In the genomic region with DNA sequence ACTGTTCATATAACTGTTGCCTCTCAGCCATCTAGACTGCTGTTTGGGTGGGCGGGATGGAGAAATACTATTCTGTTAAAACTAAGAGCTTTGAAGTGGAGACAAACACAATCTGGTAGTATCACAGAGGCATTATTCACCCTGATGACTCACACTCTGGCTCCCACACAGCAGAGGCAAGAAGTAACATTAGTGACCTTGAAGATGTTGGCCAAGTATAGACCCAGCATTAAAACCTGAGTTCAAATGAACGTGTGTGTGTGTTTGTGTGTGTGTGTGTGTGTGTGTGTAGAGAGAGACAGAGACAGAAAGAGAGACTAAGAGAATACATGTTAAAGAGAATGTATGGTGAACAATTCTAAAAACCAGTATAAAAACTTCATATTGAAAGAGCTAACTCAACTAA, we compare ENCODE assay signal across 1 cellular context.
TF ChIP-seq lines count a peak whose summit lies in the region.

No MANE protein-coding gene starts in this region.

TF ChIP-seq in K562, 482 proteins besides CTCF, POLR2A, EP300 and RAD21 (continued from another document):
- TF ChIP-seq, protein P1, sequence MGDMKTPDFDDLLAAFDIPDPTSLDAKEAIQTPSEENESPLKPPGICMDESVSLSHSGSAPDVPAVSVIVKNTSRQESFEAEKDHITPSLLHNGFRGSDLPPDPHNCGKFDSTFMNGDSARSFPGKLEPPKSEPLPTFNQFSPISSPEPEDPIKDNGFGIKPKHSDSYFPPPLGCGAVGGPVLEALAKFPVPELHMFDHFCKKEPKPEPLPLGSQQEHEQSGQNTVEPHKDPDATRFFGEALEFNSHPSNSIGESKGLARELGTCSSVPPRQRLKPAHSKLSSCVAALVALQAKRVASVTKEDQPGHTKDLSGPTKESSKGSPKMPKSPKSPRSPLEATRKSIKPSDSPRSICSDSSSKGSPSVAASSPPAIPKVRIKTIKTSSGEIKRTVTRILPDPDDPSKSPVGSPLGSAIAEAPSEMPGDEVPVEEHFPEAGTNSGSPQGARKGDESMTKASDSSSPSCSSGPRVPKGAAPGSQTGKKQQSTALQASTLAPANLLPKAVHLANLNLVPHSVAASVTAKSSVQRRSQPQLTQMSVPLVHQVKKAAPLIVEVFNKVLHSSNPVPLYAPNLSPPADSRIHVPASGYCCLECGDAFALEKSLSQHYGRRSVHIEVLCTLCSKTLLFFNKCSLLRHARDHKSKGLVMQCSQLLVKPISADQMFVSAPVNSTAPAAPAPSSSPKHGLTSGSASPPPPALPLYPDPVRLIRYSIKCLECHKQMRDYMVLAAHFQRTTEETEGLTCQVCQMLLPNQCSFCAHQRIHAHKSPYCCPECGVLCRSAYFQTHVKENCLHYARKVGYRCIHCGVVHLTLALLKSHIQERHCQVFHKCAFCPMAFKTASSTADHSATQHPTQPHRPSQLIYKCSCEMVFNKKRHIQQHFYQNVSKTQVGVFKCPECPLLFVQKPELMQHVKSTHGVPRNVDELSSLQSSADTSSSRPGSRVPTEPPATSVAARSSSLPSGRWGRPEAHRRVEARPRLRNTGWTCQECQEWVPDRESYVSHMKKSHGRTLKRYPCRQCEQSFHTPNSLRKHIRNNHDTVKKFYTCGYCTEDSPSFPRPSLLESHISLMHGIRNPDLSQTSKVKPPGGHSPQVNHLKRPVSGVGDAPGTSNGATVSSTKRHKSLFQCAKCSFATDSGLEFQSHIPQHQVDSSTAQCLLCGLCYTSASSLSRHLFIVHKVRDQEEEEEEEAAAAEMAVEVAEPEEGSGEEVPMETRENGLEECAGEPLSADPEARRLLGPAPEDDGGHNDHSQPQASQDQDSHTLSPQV (IDR thresholded peaks at IDR 0.05) = peak; percentile 23; the same call in 1 of the 2 replicates
- TF ChIP-seq RCOR1 (IDR thresholded peaks at IDR 0.05; ENCODE audit: borderline replicate concordance in 1 of 2, low read depth in 2 of 2, low read length in 2 of 2) (peak in 1 of 2 experiments; percentile 91; a peak in 2 of 4 replicates), MEIS2 (IDR thresholded peaks at IDR 0.05; ENCODE audit: partially characterized antibody) (peak; percentile 69), CBFA2T2 (conservative IDR thresholded peaks at IDR 0.05) (peak; percentile 69), STAT5A (IDR thresholded peaks at IDR 0.05; ENCODE audit: borderline replicate concordance, low read length) (peak; percentile 66), NCOR1 (IDR thresholded peaks at IDR 0.05) (peak; percentile 59; the same call in 1 of the 2 replicates), EGR1 (conservative IDR thresholded peaks at IDR 0.05) (peak; percentile 90), RHOXF2B (CRISPR knock-in tag; conservative IDR thresholded peaks at IDR 0.05) (no peak), NCOA2 (IDR thresholded peaks at IDR 0.05; ENCODE audit: partially characterized antibody in 2 of 2) (peak in 1 of 2 experiments; percentile 50), ATF7 (IDR thresholded peaks at IDR 0.05) (peak; percentile 59; the same call in 1 of the 2 replicates), EHMT2 (IDR thresholded peaks at IDR 0.05) (peak; percentile 86), HDAC1 (IDR thresholded peaks at IDR 0.05) (peak in 1 of 2 experiments; percentile 67; a peak in 2 of 4 replicates), JUNB (CRISPR knock-in tag; conservative IDR thresholded peaks at IDR 0.05) (peak; percentile 80), SOX6 (IDR thresholded peaks at IDR 0.05) (peak; percentile 75), CREM (IDR thresholded peaks at IDR 0.05; ENCODE audit: low read depth) (peak; percentile 55), FOS (IDR thresholded peaks at IDR 0.05; ENCODE audit: extremely low read depth, insufficient read length) (peak; percentile 82), ATF1 (CRISPR knock-in tag; IDR thresholded peaks at IDR 0.05) (no peak), ATF1 (tag; IDR thresholded peaks at IDR 0.05) (no peak), TCF3 (CRISPR knock-in tag; IDR thresholded peaks at IDR 0.05) (peak; percentile 66), DACH1 (IDR thresholded peaks at IDR 0.05; ENCODE audit: partially characterized antibody) (no peak), HNRNPLL (IDR thresholded peaks at IDR 0.05; ENCODE audit: low read depth, low read length, poor library complexity, severe bottlenecking) (no peak), SMARCE1 (IDR thresholded peaks at IDR 0.05) (peak; percentile 94), ETV6 (IDR thresholded peaks at IDR 0.05; ENCODE audit: borderline replicate concordance in 1 of 2, low read depth in 2 of 2, low read length in 1 of 2) (peak in 1 of 2 experiments; percentile 74; a peak in 2 of 4 replicates), ETV6 (CRISPR knock-in tag; IDR thresholded peaks at IDR 0.05; ENCODE audit: borderline replicate concordance) (no peak), NBN (IDR thresholded peaks at IDR 0.05; ENCODE audit: low read depth) (peak; percentile 36; the same call in 1 of the 2 replicates), CEBPB (tag; IDR thresholded peaks at IDR 0.05) (peak; percentile 33; the same call in 1 of the 2 replicates), TEAD4 (IDR thresholded peaks at IDR 0.05; ENCODE audit: low read length) (peak; percentile 74), TEAD4 (CRISPR knock-in tag; IDR thresholded peaks at IDR 0.05; ENCODE audit: borderline replicate concordance) (no peak), FOXK2 (conservative IDR thresholded peaks at IDR 0.05 in 1 of 2, IDR thresholded peaks at IDR 0.05 in 1 of 2; ENCODE audit: low read depth in 2 of 2) (0 out of 4 replicates have a peak, but pooled peaks of 1 of the 2 experiments have one; percentile 33), KDM5B (IDR thresholded peaks at IDR 0.05; ENCODE audit: insufficient replicate concordance, low read depth, low read length) (no peak), MTA3 (IDR thresholded peaks at IDR 0.05; ENCODE audit: borderline replicate concordance) (peak; percentile 60; the same call in 1 of the 2 replicates), CCNT2 (IDR thresholded peaks at IDR 0.05; ENCODE audit: borderline replicate concordance, extremely low read depth, insufficient read length, low read depth, low read length) (peak; percentile 52), NR2C2 (CRISPR knock-in tag; IDR thresholded peaks at IDR 0.05) (no peak), NR2C2 (tag; IDR thresholded peaks at IDR 0.05) (peak; percentile 66), TRIM24 (IDR thresholded peaks at IDR 0.05) (peak; percentile 29 to 44; a peak in 2 of 4 replicates), LEF1 (IDR thresholded peaks at IDR 0.05) (peak; percentile 88), C11orf30 (IDR thresholded peaks at IDR 0.05; ENCODE audit: low read depth) (peak; percentile 38; the same call in 1 of the 2 replicates)
- TF ChIP-seq, protein P2, sequence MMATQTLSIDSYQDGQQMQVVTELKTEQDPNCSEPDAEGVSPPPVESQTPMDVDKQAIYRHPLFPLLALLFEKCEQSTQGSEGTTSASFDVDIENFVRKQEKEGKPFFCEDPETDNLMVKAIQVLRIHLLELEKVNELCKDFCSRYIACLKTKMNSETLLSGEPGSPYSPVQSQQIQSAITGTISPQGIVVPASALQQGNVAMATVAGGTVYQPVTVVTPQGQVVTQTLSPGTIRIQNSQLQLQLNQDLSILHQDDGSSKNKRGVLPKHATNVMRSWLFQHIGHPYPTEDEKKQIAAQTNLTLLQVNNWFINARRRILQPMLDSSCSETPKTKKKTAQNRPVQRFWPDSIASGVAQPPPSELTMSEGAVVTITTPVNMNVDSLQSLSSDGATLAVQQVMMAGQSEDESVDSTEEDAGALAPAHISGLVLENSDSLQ (IDR thresholded peaks at IDR 0.05) = 0 out of 2 replicates have a peak, but pooled peaks have one; percentile 18
- TF ChIP-seq, protein P3, sequence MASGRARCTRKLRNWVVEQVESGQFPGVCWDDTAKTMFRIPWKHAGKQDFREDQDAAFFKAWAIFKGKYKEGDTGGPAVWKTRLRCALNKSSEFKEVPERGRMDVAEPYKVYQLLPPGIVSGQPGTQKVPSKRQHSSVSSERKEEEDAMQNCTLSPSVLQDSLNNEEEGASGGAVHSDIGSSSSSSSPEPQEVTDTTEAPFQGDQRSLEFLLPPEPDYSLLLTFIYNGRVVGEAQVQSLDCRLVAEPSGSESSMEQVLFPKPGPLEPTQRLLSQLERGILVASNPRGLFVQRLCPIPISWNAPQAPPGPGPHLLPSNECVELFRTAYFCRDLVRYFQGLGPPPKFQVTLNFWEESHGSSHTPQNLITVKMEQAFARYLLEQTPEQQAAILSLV (tag; IDR thresholded peaks at IDR 0.05) = no peak
- TF ChIP-seq, protein P4, sequence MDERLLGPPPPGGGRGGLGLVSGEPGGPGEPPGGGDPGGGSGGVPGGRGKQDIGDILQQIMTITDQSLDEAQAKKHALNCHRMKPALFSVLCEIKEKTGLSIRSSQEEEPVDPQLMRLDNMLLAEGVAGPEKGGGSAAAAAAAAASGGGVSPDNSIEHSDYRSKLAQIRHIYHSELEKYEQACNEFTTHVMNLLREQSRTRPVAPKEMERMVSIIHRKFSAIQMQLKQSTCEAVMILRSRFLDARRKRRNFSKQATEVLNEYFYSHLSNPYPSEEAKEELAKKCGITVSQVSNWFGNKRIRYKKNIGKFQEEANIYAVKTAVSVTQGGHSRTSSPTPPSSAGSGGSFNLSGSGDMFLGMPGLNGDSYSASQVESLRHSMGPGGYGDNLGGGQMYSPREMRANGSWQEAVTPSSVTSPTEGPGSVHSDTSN (CRISPR knock-in tag; IDR thresholded peaks at IDR 0.05; ENCODE audit: low read depth) = no peak
- TF ChIP-seq, protein P4 (tag; conservative IDR thresholded peaks at IDR 0.05; ENCODE audit: low read depth) = peak; percentile 41
